ENCODE assay signal across 15 cellular contexts in the genomic region with DNA sequence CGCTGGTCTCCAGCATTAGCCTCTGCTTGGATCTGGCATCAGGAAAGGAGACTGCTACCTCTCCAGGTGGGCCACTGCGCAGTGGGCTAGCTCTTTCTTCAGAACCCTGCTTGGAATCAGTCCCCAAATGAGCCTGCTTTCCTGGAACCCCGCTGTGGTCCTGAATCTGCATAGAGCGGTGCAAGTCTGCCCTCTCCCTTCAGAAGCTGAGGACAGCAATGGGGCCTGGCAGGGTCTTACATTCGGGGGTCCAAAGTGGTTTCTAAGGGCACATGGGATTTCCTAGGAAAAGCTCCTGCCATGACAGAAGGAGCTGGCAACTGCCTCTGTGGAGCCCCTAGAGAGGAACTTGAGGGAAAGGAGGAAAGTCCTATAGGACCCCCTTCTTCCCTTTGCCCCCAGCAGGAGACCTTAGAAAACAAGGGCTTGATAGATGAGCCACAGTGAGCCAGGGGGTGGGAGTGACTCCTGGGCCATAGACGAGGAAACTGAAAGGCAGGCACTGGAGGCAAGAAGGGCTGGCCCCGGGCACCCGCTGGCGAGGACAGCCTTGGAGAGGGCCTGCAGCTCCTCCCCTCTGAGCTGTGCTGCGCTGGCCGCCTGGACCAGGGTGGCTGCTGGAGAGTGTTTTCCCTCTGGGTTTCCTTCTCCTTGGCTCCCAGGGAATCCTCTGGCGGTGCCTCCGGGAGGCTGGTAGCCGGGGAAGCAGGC. TPM values are rescaled to one million over a fixed set of nuclear protein-coding genes. Genes with fewer than 3 reads are reported as not detected.
DNase-seq lines count a peak whose midpoint lies in the region; ATAC-seq and FAIRE-seq lines count a peak whose summit lies in the region.
"Had no signal": no experiment of that assay in that cellular context is flagged by ENCODE, and none has a peak within 500 bp of the region (broad histone marks: within the 10 kb centered on the region; RNA-seq: fewer than 3 reads in every experiment).

No MANE protein-coding gene starts in this region.

- H4K20me1 ChIP-seq in GM23248 (ENCODE audit: insufficient read depth), result no peaks in the 10 kb centered on the region

- no peaks in the 10 kb centered on the region for H3K79me2 ChIP-seq in GM23248 (ENCODE audit: insufficient read depth)

- H3K4me1 ChIP-seq in GM23248 (ENCODE audit: insufficient read depth), result no peaks in the 10 kb centered on the region

- peaks cover 0 to 14% of the 10 kb centered on the region in 2 donors for H3K36me3 Mint-ChIP-seq in naive B cell

- H3K27ac Mint-ChIP-seq in naive B cell, result no peak overlapping the region
- H3K27ac Mint-ChIP-seq: CD14-positive monocyte, memory B cell had no signal

- H3K9me3 Mint-ChIP-seq in naive B cell, result peaks cover 0 to 6% (median 2%) of the 10 kb centered on the region in 7 donors

- 8 to 11% methylated on average over 13 to 14 of the region's 14 CpGs for WGBS in GM23248 (ENCODE audit: low coverage in 1 of 2, low lambda C conversion rate in 2 of 2, missing lambda C conversion rate in 2 of 2), 2 experiments

- in situ Hi-C loops in GM23248 (cut with MboI) (no loop called here), ACHN (cut with HindIII; ENCODE audit: low pct_ligation_motif_present, low pct_unique_long_range_greater_than_20kb, low sequenced_read_pairs) (no loop called here)

- no peak for ATAC-seq in naive B cell (ENCODE audit: low read depth in 2 of 2)
- no peak for ATAC-seq in HG03095 (IDR thresholded peaks at IDR 0.05; ENCODE audit: unreplicated experiment)
- ATAC-seq: right cardiac atrium had no signal

- peak overlapping the region in 5 of 8 donors; percentile 53 to 71 (median 62) for H3K4me3 Mint-ChIP-seq in naive B cell
- H3K4me3 Mint-ChIP-seq: memory B cell had no signal

- DNase-seq in 8988T (peak; percentile 69), GM23248 (peak; percentile 9), ecto neural progenitor cell (ENCODE audit: low spot score) (peak; percentile 63), naive B cell (no peak), ACHN (no peak), GM19239 (ENCODE audit: insufficient read length, low spot score) (no peak), NCI-H2107 (lab: John Stamatoyannopoulos, UW) (no peak)
- DNase-seq: activated T-cell treated with anti-CD3 and anti-CD28 coated beads, Interleukin-2, amount 50 U/mL, for 1 hour had no signal

- no peaks in the 10 kb centered on the region for H3K9me2 ChIP-seq in GM23248 (ENCODE audit: insufficient read depth)

- peaks cover 12 to 29% (median 18%) of the 10 kb centered on the region in 3 donors for H3K4me1 Mint-ChIP-seq in naive B cell
- H3K4me1 Mint-ChIP-seq: CD14-positive monocyte had no signal

- no peak overlapping the region for H2AFZ ChIP-seq in GM23248

- no peaks in the 10 kb centered on the region for H3K36me3 ChIP-seq in GM23248 (ENCODE audit: low read depth)
- H3K36me3 ChIP-seq: tibial nerve had no signal

- no peak overlapping the region for H3K9ac ChIP-seq in GM23248

- no peak overlapping the region for H3K4me3 ChIP-seq in GM23248
- H3K4me3 ChIP-seq: tibial nerve had no signal

- peaks cover 45 to 77% (median 69%) of the 10 kb centered on the region in 3 donors for H3K27me3 Mint-ChIP-seq in naive B cell

- no peaks in the 10 kb centered on the region for H3K9me3 ChIP-seq in GM23248 (ENCODE audit: low read depth)
- H3K9me3 ChIP-seq: tibial nerve had no signal

- no peak overlapping the region for H3K4me2 ChIP-seq in GM23248 (ENCODE audit: unreplicated experiment)

- no peak for FAIRE-seq in GM19239 (lab: Jason Lieb, UNC)
- FAIRE-seq: colon had no signal

- H3K27me3 ChIP-seq in GM23248 (replicated peaks; ENCODE audit: insufficient read depth), result peaks cover 53% of the 10 kb centered on the region

- H3F3A ChIP-seq in GM23248 (ENCODE audit: insufficient read depth), result no peaks in the 10 kb centered on the region

- no peak overlapping the region for H3K27ac ChIP-seq in GM23248
- H3K27ac ChIP-seq: tibial nerve had no signal

RNA-seq across cellular contexts. Expression of a gene that starts 1.4 kb away (rescaled TPM):
- not detected in 2 replicates for total RNA-seq in GM23248 (2014; rRNA removed; shearing (Covaris generic))
- polyA plus RNA-seq in GM23248 (2016; fragmentation: Nextera tagmentation; extraction: Ambion mirVana), result not detected in 2 replicates
- not detected for polyA plus RNA-seq in naive B cell (ENCODE audit: low read depth in 6 of 6)
- total RNA-seq: NCI-H460, right cardiac atrium, tibial nerve had no signal
- polyA plus RNA-seq: CD14-positive monocyte, right cardiac atrium had no signal

Comparison
In these comparisons a context has a peak if more than half of its experiments do, and no peak if none do; other contexts are left out.
1. DNase-seq: peak in 8988T (single experiment), GM23248 (single experiment) and ecto neural progenitor cell (single experiment); none in naive B cell (single experiment), ACHN (single experiment), GM19239 (single experiment) and NCI-H2107 (single experiment).